9 cellular contexts compared by ENCODE assay signal in the genomic region with DNA sequence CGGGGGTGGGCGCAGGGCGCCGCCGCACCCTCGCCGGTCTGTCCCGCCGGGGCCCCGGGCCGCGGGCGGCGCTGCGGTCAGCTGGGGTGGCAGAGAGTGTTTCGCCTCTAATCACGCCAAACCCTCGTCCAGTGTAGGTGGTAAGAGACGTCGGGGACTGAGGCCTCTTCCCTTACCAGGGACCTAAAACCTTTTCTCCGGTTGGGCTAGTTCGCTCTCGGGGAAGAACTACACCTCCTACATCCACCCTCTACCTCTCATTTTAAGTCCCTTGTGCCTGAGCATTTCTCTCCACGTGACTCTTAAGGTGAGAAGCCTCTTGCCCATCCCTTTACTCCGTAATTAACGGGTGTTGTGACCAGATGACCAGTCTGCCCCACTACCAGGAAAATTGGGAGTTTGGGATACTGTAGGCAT. TPM values are rescaled to one million over a fixed set of nuclear protein-coding genes. Genes with fewer than 3 reads are reported as not detected.
DNase-seq lines count a peak whose midpoint lies in the region.
"Had no signal": no experiment of that assay in that cellular context is flagged by ENCODE, and none has a peak within 500 bp of the region (broad histone marks: within the 10 kb centered on the region; RNA-seq: fewer than 3 reads in every experiment).

No MANE protein-coding gene starts in this region.

- H3K9me3 Mint-ChIP-seq in stimulated activated naive CD8-positive, alpha-beta T cell treated with anti-CD3 and anti-CD28 coated beads, Interleukin-15, Interleukin-2, amounts not matched to agents 100 ng/mL and 50 ng/mL, for 24 hours, result no peaks in the 10 kb centered on the region

- H3K4me1 Mint-ChIP-seq in stimulated activated naive CD8-positive, alpha-beta T cell treated with anti-CD3 and anti-CD28 coated beads, Interleukin-15, Interleukin-2, amounts not matched to agents 100 ng/mL and 50 ng/mL, for 24 hours (ENCODE audit: low read depth), result peaks cover 51% of the 10 kb centered on the region

- H3K9ac ChIP-seq in GM23248, result peak overlapping the region; percentile 94

- in situ Hi-C loops in GM23248 (cut with MboI), result no loop called here

- H3K36me3 ChIP-seq in GM23248 (ENCODE audit: low read depth), result no peaks in the 10 kb centered on the region

- H4K20me1 ChIP-seq in GM23248 (ENCODE audit: insufficient read depth), result no peaks in the 10 kb centered on the region

- peak overlapping the region; percentile 87 for H3K27ac Mint-ChIP-seq in stimulated activated naive CD8-positive, alpha-beta T cell treated with anti-CD3 and anti-CD28 coated beads, Interleukin-15, Interleukin-2, amounts not matched to agents 100 ng/mL and 50 ng/mL, for 24 hours

- H2AFZ ChIP-seq in GM23248, result peak overlapping the region; percentile 78

- H3K4me3 ChIP-seq in GM23248, result peak overlapping the region; percentile 79

- WGBS in GM23248 (ENCODE audit: low coverage in 1 of 2, low lambda C conversion rate in 2 of 2, missing lambda C conversion rate in 2 of 2), 2 experiments, result 1% methylated on average over 12 to 16 of the region's 26 CpGs

- no peaks in the 10 kb centered on the region for H3K9me3 ChIP-seq in GM23248 (ENCODE audit: low read depth)

- H3K27ac ChIP-seq in GM23248, result peak overlapping the region; percentile 93
- H3K27ac ChIP-seq in angular gyrus (ENCODE audit: low read depth, low read length), result peak overlapping the region; percentile 54
- H3K27ac ChIP-seq: 22Rv1 had no signal

- no peaks in the 10 kb centered on the region for H3K27me3 ChIP-seq in GM23248 (replicated peaks; ENCODE audit: insufficient read depth)

- no peaks in the 10 kb centered on the region for H3K27me3 Mint-ChIP-seq in stimulated activated naive CD8-positive, alpha-beta T cell treated with anti-CD3 and anti-CD28 coated beads, Interleukin-15, Interleukin-2, amounts not matched to agents 100 ng/mL and 50 ng/mL, for 24 hours

- H3K4me2 ChIP-seq in GM23248 (ENCODE audit: unreplicated experiment), result peak overlapping the region; percentile 98

- DNase-seq in DMS 273 (lab: John Stamatoyannopoulos, UW; ENCODE audit: unreplicated experiment), result peak; percentile 61
- DNase-seq in DMS 273 treated with DMSO at 0.1 percent for 48 hours (lab: John Stamatoyannopoulos, UW), result no peak
- DNase-seq in GM23248, result no peak
- DNase-seq in LHCN-M2 (ENCODE audit: low read depth), result peak; percentile 40
- DNase-seq in kidney tubule cell (ENCODE audit: low spot score), result peak; percentile 40
- no peak for DNase-seq in cerebellum (ENCODE audit: low spot score)

- peaks cover 9% of the 10 kb centered on the region for H3K79me2 ChIP-seq in GM23248 (ENCODE audit: insufficient read depth)

- H3K36me3 Mint-ChIP-seq in stimulated activated naive CD8-positive, alpha-beta T cell treated with anti-CD3 and anti-CD28 coated beads, Interleukin-15, Interleukin-2, amounts not matched to agents 100 ng/mL and 50 ng/mL, for 24 hours (ENCODE audit: low read depth), result peaks cover 21% of the 10 kb centered on the region

- peaks cover 4% of the 10 kb centered on the region for H3K4me1 ChIP-seq in GM23248 (ENCODE audit: insufficient read depth)

- peak overlapping the region; percentile 86 for H3K4me3 Mint-ChIP-seq in stimulated activated naive CD8-positive, alpha-beta T cell treated with anti-CD3 and anti-CD28 coated beads, Interleukin-15, Interleukin-2, amounts not matched to agents 100 ng/mL and 50 ng/mL, for 24 hours

- no peaks in the 10 kb centered on the region for H3K9me2 ChIP-seq in GM23248 (ENCODE audit: insufficient read depth)

- H3F3A ChIP-seq in GM23248 (ENCODE audit: insufficient read depth), result no peaks in the 10 kb centered on the region

RNA-seq across cellular contexts. Expression of a gene that starts 0.5 kb away (rescaled TPM):
- 23.2 and 33.8 TPM in 2 replicates for total RNA-seq in GM23248 (2014; rRNA removed; shearing (Covaris generic))
- polyA plus RNA-seq in GM23248 (2016; fragmentation: Nextera tagmentation; extraction: Ambion mirVana), result 34.2 and 35.0 TPM in 2 replicates
- total RNA-seq in LHCN-M2 (2014; rRNA removed) (21.6 and 22.3 TPM in 2 replicates), cerebellum (4.9 TPM)
- polyA plus RNA-seq in LHCN-M2 (2012), result 22.3 TPM

RNA-seq across cellular contexts. Expression of a gene that starts 12.2 kb away (rescaled TPM):
- not detected in 2 replicates for total RNA-seq in GM23248 (2014; rRNA removed; shearing (Covaris generic))
- polyA plus RNA-seq in GM23248 (2016; fragmentation: Nextera tagmentation; extraction: Ambion mirVana), result not detected in 2 replicates
- 0.06 and 0.13 TPM in 2 replicates for total RNA-seq in LHCN-M2 (2014; rRNA removed)
- polyA plus RNA-seq in LHCN-M2 (2012), result 0.07 TPM
- total RNA-seq in cerebellum, result not detected

Comparison
In these comparisons a context has a peak if more than half of its experiments do, and no peak if none do; other contexts are left out.
1. DNase-seq: peak in DMS 273 (single experiment), LHCN-M2 (single experiment) and kidney tubule cell (single experiment); none in DMS 273 treated with DMSO at 0.1 percent for 48 hours (single experiment), GM23248 (single experiment) and cerebellum (single experiment).